29 cellular contexts compared by ENCODE assay signal in genomic region chr3:61866143-61866542, GRCh38.
"Had no signal": no experiment of that assay in that cellular context is flagged by ENCODE, and none has a peak within 500 bp of the region (broad histone marks: within the 10 kb centered on the region; RNA-seq: fewer than 3 reads in every experiment).

No MANE protein-coding gene starts in this region.

- H3K27ac Mint-ChIP-seq: activated CD4-positive, alpha-beta memory T cell treated with anti-CD3 and anti-CD28 coated beads for 36 hours; activated CD4-positive, alpha-beta T cell treated with anti-CD3 and anti-CD28 coated beads for 36 hours; activated CD4-positive, alpha-beta T cell treated with anti-CD3 and anti-CD28 coated beads, Interleukin-2, amount 10 ng/mL, durations not matched to agents 7 days and 5 days; activated naive CD4-positive, alpha-beta T cell treated with anti-CD3 and anti-CD28 coated beads for 36 hours; activated naive CD4-positive, alpha-beta T cell treated with anti-CD3 and anti-CD28 coated beads, Interleukin-2, amount 50 U/mL, for 72 hours; activated T-helper 1 cell treated with anti-CD3 and anti-CD28 coated beads, Interleukin-12 subunit alpha, Interleukin-12 subunit beta, Interleukin-2, Interleukin-4 antibody, amounts not matched to agents 30 ng/mL and 10 ng/mL and 1 ng/mL, durations not matched to agents 14 hours and 24 hours and 36 hours; T-helper 1 cell treated with Interleukin-12 subunit alpha and Interleukin-12 subunit beta and Interleukin-4 antibody, amounts not matched to agents 30 μg/mL and 1 μg/mL, for 36 hours; T-helper 2 cell treated with Interferon-gamma antibody and Interleukin-4, amounts not matched to agents 5 μg/mL and 100 μg/mL, for 36 hours had no signal

- ATAC-seq: activated CD4-positive, alpha-beta T cell treated with anti-CD3 and anti-CD28 coated beads for 36 hours; activated CD4-positive, CD25-positive, alpha-beta regulatory T cell treated with anti-CD3 and anti-CD28 coated beads, Interleukin-2, amount 50 U/mL, for 24 hours; activated naive CD4-positive, alpha-beta T cell treated with anti-CD3 and anti-CD28 coated beads, Interleukin-2, amount 50 U/mL, for 72 hours; activated T-cell treated with anti-CD3 and anti-CD28 coated beads, Interleukin-2, amount 50 U/mL, for 4 hours; Panc1 had no signal

- H3K4me3 ChIP-seq: adrenal gland, SJCRH30, SK-N-MC had no signal

- H3K27me3 ChIP-seq: adrenal gland, SJCRH30 had no signal

- H3K4me1 ChIP-seq: SJCRH30 had no signal

- DNase-seq: activated CD4-positive, alpha-beta memory T cell treated with anti-CD3 and anti-CD28 coated beads for 36 hours; activated CD4-positive, alpha-beta T cell treated with anti-CD3 and anti-CD28 coated beads for 36 hours; activated CD4-positive, alpha-beta T cell treated with anti-CD3 and anti-CD28 coated beads, Interleukin-2, amount 10 ng/mL, durations not matched to agents 7 days and 5 days; activated CD8-positive, alpha-beta memory T cell treated with anti-CD3 and anti-CD28 coated beads, Interleukin-2, amount 50 U/mL, for 4 hours; activated gamma-delta T cell treated with Interleukin-2 at 50 U/mL for 16 hours; activated naive CD4-positive, alpha-beta T cell treated with anti-CD3 and anti-CD28 coated beads for 36 hours; activated T-cell treated with anti-CD3 and anti-CD28 coated beads for 4 hours; activated T-cell treated with anti-CD3 and anti-CD28 coated beads, Interleukin-2, amount 50 U/mL, for 4 hours; adrenal gland; Karpas-422; NCI-H1105; NCI-H1417 treated with DMSO at 0.1 percent for 48 hours; NCI-H187 treated with DMSO at 0.1 percent for 48 hours; NCI-H2081; NCI-H2171 treated with DMSO at 0.1 percent for 48 hours; NCI-H2227 treated with DMSO at 0.1 percent for 48 hours; NCI-H524; NCI-H69; NCI-H82; SHP77; SJCRH30 had no signal

- H3K36me3 Mint-ChIP-seq: activated CD4-positive, alpha-beta memory T cell treated with anti-CD3 and anti-CD28 coated beads for 36 hours; activated naive CD4-positive, alpha-beta T cell treated with anti-CD3 and anti-CD28 coated beads, Interleukin-2, amount 50 U/mL, for 72 hours; brain had no signal

- H3K9me3 Mint-ChIP-seq: activated CD4-positive, alpha-beta memory T cell treated with anti-CD3 and anti-CD28 coated beads for 36 hours; activated CD4-positive, alpha-beta T cell treated with anti-CD3 and anti-CD28 coated beads, Interleukin-2, amount 10 ng/mL, durations not matched to agents 7 days and 5 days; activated naive CD4-positive, alpha-beta T cell treated with anti-CD3 and anti-CD28 coated beads for 36 hours; activated naive CD4-positive, alpha-beta T cell treated with anti-CD3 and anti-CD28 coated beads, Interleukin-2, amount 50 U/mL, for 72 hours; activated T-cell treated with anti-CD3 and anti-CD28 coated beads, Interleukin-2, amount 50 U/mL, for 4 hours; activated T-helper 1 cell treated with anti-CD3 and anti-CD28 coated beads, Interleukin-12 subunit alpha, Interleukin-12 subunit beta, Interleukin-2, Interleukin-4 antibody, amounts not matched to agents 30 ng/mL and 10 ng/mL and 1 ng/mL, durations not matched to agents 14 hours and 24 hours and 36 hours; T-helper 1 cell treated with Interleukin-12 subunit alpha and Interleukin-12 subunit beta and Interleukin-4 antibody, amounts not matched to agents 30 μg/mL and 1 μg/mL, for 36 hours; T-helper 2 cell treated with Interferon-gamma antibody and Interleukin-4, amounts not matched to agents 5 μg/mL and 100 μg/mL, for 36 hours had no signal

- H3K27ac ChIP-seq: adrenal gland, SJCRH30, SK-N-MC had no signal

- H3K9me3 ChIP-seq: adrenal gland, SJCRH30 had no signal

- H3K36me3 ChIP-seq: adrenal gland, SJCRH30 had no signal

- H3K4me1 Mint-ChIP-seq: activated CD4-positive, alpha-beta T cell treated with anti-CD3 and anti-CD28 coated beads for 36 hours; activated CD4-positive, alpha-beta T cell treated with anti-CD3 and anti-CD28 coated beads, Interleukin-2, amount 10 ng/mL, durations not matched to agents 7 days and 5 days had no signal

- H3K4me3 Mint-ChIP-seq: activated CD4-positive, alpha-beta memory T cell treated with anti-CD3 and anti-CD28 coated beads for 36 hours; activated CD4-positive, alpha-beta T cell treated with anti-CD3 and anti-CD28 coated beads for 36 hours; activated CD4-positive, alpha-beta T cell treated with anti-CD3 and anti-CD28 coated beads, Interleukin-2, amount 10 ng/mL, durations not matched to agents 7 days and 5 days; activated naive CD4-positive, alpha-beta T cell treated with anti-CD3 and anti-CD28 coated beads for 36 hours; activated T-cell treated with anti-CD3 and anti-CD28 coated beads, Interleukin-2, amount 50 U/mL, for 4 hours; activated T-helper 1 cell treated with anti-CD3 and anti-CD28 coated beads, Interleukin-12 subunit alpha, Interleukin-12 subunit beta, Interleukin-2, Interleukin-4 antibody, amounts not matched to agents 30 ng/mL and 10 ng/mL and 1 ng/mL, durations not matched to agents 14 hours and 24 hours and 36 hours; brain; T-helper 1 cell treated with Interleukin-12 subunit alpha and Interleukin-12 subunit beta and Interleukin-4 antibody, amounts not matched to agents 30 μg/mL and 1 μg/mL, for 36 hours; T-helper 2 cell treated with Interferon-gamma antibody and Interleukin-4, amounts not matched to agents 5 μg/mL and 100 μg/mL, for 36 hours had no signal

- H3K27me3 Mint-ChIP-seq: activated CD4-positive, alpha-beta memory T cell treated with anti-CD3 and anti-CD28 coated beads for 36 hours; activated CD4-positive, alpha-beta T cell treated with anti-CD3 and anti-CD28 coated beads, Interleukin-2, amount 10 ng/mL, durations not matched to agents 7 days and 5 days; brain had no signal
